In the genomic region with DNA sequence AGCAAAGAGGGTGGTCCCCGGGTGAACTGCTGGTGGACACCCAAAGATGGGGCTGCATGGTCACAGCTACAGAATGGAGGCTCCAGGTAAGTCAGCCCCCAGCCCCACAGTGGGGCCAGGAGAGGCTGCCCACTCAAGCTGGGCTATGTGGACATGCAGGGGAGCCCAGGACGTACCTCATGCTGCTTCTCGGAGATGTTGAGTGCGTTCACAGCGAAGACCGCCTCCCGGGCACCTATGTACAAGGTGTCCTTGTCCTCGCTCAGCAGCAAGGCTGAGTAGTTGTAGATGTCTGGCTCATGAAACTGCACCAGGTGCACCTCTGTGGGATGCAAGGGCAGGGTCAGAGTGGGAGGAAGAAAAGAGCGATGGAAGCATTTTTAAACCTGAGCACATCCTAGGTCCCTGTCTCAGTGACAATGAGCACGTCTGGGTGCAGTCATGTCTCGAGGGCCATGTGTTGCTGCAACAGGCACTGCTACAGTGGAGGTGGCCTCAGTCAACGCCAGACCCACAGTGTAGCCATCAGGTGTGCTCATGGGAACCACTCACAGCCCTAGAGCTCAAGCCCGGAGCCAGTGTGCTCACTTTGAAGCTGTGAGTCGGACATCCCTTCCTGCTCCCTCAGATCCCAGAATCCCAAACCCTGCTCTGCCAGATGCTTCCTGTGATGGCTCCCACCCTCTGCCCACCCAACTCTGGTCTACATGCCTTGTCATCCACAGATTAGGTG, we compare ENCODE assay signal across 28 cellular contexts.
A peak's percentile ranks its signal among the peaks of the same experiment; 100 is the strongest.
DNase-seq lines count a peak whose midpoint lies in the region; ATAC-seq and TF ChIP-seq lines count a peak whose summit lies in the region.
"Had no signal": no experiment of that assay in that cellular context is flagged by ENCODE, and none has a peak within 500 bp of the region (broad histone marks: within the 10 kb centered on the region; RNA-seq: fewer than 3 reads in every experiment).

No MANE protein-coding gene starts in this region.

- H3K9me3 ChIP-seq in BLaER1 = peaks cover 6% of the 10 kb centered on the region
- H3K9me3 ChIP-seq in CD8-positive, alpha-beta T cell (ENCODE audit: low read length) = no peaks in the 10 kb centered on the region
- H3K9me3 ChIP-seq in naive thymus-derived CD4-positive, alpha-beta T cell (ENCODE audit: control insufficient read depth in 2 of 3, low read length in 3 of 3) = no peaks in the 10 kb centered on the region
- H3K9me3 ChIP-seq: esophagus squamous epithelium, prostate gland, right lobe of liver had no signal

- no peak for ATAC-seq in CD8-positive, alpha-beta T cell
- no peak for ATAC-seq in naive thymus-derived CD4-positive, alpha-beta T cell
- ATAC-seq in HG03039 (IDR thresholded peaks at IDR 0.05; ENCODE audit: unreplicated experiment) = no peak
- ATAC-seq: foreskin keratinocyte, GM23338, right lobe of liver had no signal

- H3K9me3 Mint-ChIP-seq in CD8-positive, alpha-beta T cell = peaks cover 4% of the 10 kb centered on the region
- peaks cover 4% of the 10 kb centered on the region for H3K9me3 Mint-ChIP-seq in activated naive CD8-positive, alpha-beta T cell (ENCODE audit: low read depth)
- peaks cover 0 to 5% (median 0%) of the 10 kb centered on the region in 11 donors for H3K9me3 Mint-ChIP-seq in naive thymus-derived CD4-positive, alpha-beta T cell

- peaks cover 54% of the 10 kb centered on the region for H3K4me1 Mint-ChIP-seq in CD8-positive, alpha-beta T cell (ENCODE audit: low read depth)
- H3K4me1 Mint-ChIP-seq in activated naive CD8-positive, alpha-beta T cell (ENCODE audit: low read depth) = peaks cover 54% of the 10 kb centered on the region
- H3K4me1 Mint-ChIP-seq in naive thymus-derived CD4-positive, alpha-beta T cell = peaks cover 39 to 50% (median 43%) of the 10 kb centered on the region in 7 donors
- H3K4me1 Mint-ChIP-seq: GM23338 had no signal

- H3K27me3 Mint-ChIP-seq in CD8-positive, alpha-beta T cell (ENCODE audit: low read depth) = no peaks in the 10 kb centered on the region
- no peaks in the 10 kb centered on the region for H3K27me3 Mint-ChIP-seq in activated naive CD8-positive, alpha-beta T cell
- no peaks in the 10 kb centered on the region for H3K27me3 Mint-ChIP-seq in naive thymus-derived CD4-positive, alpha-beta T cell

- CTCF ChIA-PET in CD8-positive, alpha-beta T cell (lab: Charles Lee) = interaction anchor here (1.4 kb wide), 2 partner anchors 15 to 146 kb away, joined by 4 to 5 read pairs; no protein-coding TSS in a partner anchor
- CTCF ChIA-PET in naive thymus-derived CD4-positive, alpha-beta T cell (lab: Charles Lee) = interaction anchor here (1.0 to 1.6 kb wide), 2 partner anchors 55 to 146 kb away, joined by 3 to 6 read pairs; no protein-coding TSS in a partner anchor

- no peak overlapping the region for H3K4me3 ChIP-seq in BLaER1
- no peak overlapping the region for H3K4me3 ChIP-seq in CD8-positive, alpha-beta T cell (ENCODE audit: low read depth, low read length)
- H3K4me3 ChIP-seq in naive thymus-derived CD4-positive, alpha-beta T cell (ENCODE audit: low read length) = no peak overlapping the region
- H3K4me3 ChIP-seq: esophagus squamous epithelium, GM23338, left ventricle myocardium inferior, prostate gland, right lobe of liver had no signal

- peaks cover 53% of the 10 kb centered on the region for H4K20me1 ChIP-seq in BLaER1

- no peak overlapping the region for H3K9ac ChIP-seq in BLaER1

- peak overlapping the region; percentile 83 for H3K4me2 ChIP-seq in BLaER1
- H3K4me2 ChIP-seq: GM23338 had no signal

- H3K27ac ChIP-seq in BLaER1 = no peak overlapping the region
- no peak overlapping the region for H3K27ac ChIP-seq in CD8-positive, alpha-beta T cell (ENCODE audit: low read depth, low read length)
- H3K27ac ChIP-seq in naive thymus-derived CD4-positive, alpha-beta T cell (ENCODE audit: low read depth, low read length) = no peak overlapping the region
- H3K27ac ChIP-seq: C4-2B, esophagus squamous epithelium, foreskin keratinocyte, left ventricle myocardium inferior, prostate gland, right lobe of liver, WERI-Rb-1 had no signal

- POLR2A ChIA-PET in CD8-positive, alpha-beta T cell (lab: Charles Lee) = interaction anchor here (1.1 kb wide), 1 partner anchor 46 kb away, joined by 3 read pairs; no protein-coding TSS in a partner anchor
- POLR2A ChIA-PET in naive thymus-derived CD4-positive, alpha-beta T cell (lab: Charles Lee) = interaction anchor here (0.9 to 1.7 kb wide), 3 partner anchors 10 to 75 kb away, joined by 3 to 5 read pairs (median 3); no protein-coding TSS in a partner anchor

- H3K4me3 Mint-ChIP-seq in CD8-positive, alpha-beta T cell = no peak overlapping the region
- no peak overlapping the region for H3K4me3 Mint-ChIP-seq in activated naive CD8-positive, alpha-beta T cell
- peak overlapping the region in 1 of 10 donors; percentile 16 for H3K4me3 Mint-ChIP-seq in naive thymus-derived CD4-positive, alpha-beta T cell
- H3K4me3 Mint-ChIP-seq: GM23338, HFFc6 had no signal

- H3K36me3 ChIP-seq in BLaER1 = peaks cover 54% of the 10 kb centered on the region
- peaks cover 59% of the 10 kb centered on the region for H3K36me3 ChIP-seq in CD8-positive, alpha-beta T cell (ENCODE audit: insufficient read depth, low read length)
- peaks cover 35 to 89% (median 45%) of the 10 kb centered on the region in 3 experiments for H3K36me3 ChIP-seq in naive thymus-derived CD4-positive, alpha-beta T cell (ENCODE audit: control insufficient read depth in 2 of 3, insufficient read depth in 3 of 3, low read length in 3 of 3)
- H3K36me3 ChIP-seq: right lobe of liver had no signal

- peak overlapping the region; percentile 43 for H3K27ac Mint-ChIP-seq in CD8-positive, alpha-beta T cell
- H3K27ac Mint-ChIP-seq in activated naive CD8-positive, alpha-beta T cell = peak overlapping the region; percentile 90
- peak overlapping the region in 6 of 9 donors; percentile 21 to 72 (median 50) for H3K27ac Mint-ChIP-seq in naive thymus-derived CD4-positive, alpha-beta T cell
- H3K27ac Mint-ChIP-seq: GM23338, HFFc6 had no signal

- peaks cover 94% of the 10 kb centered on the region for H3K36me3 Mint-ChIP-seq in CD8-positive, alpha-beta T cell
- peaks cover 16% of the 10 kb centered on the region for H3K36me3 Mint-ChIP-seq in activated naive CD8-positive, alpha-beta T cell
- peaks cover 16 to 64% (median 42%) of the 10 kb centered on the region in 5 donors for H3K36me3 Mint-ChIP-seq in naive thymus-derived CD4-positive, alpha-beta T cell

- no peak for DNase-seq in CD8-positive, alpha-beta T cell
- no peak for DNase-seq in naive thymus-derived CD4-positive, alpha-beta T cell
- no peak for DNase-seq in NCI-H1105 treated with DMSO at 0.1 percent for 48 hours (lab: John Stamatoyannopoulos, UW)
- no peak for DNase-seq in DMS 273 treated with DMSO at 0.1 percent for 48 hours (lab: John Stamatoyannopoulos, UW)
- DNase-seq: activated CD4-positive, alpha-beta T cell treated with anti-CD3 and anti-CD28 coated beads for 48 hours; activated CD8-positive, alpha-beta memory T cell treated with anti-CD3 and anti-CD28 coated beads, Interleukin-2, amount 50 U/mL, for 4 hours; Calu3; dorsolateral prefrontal cortex; esophagus squamous epithelium; foreskin keratinocyte; HFFc6; IMR-90; left ventricle myocardium inferior; MV-4-11; NCI-H146; NCI-H82; occipital lobe; right lobe of liver; SHP77 treated with DMSO at 0.1 percent for 48 hours; T1000; trophoblast cell; WERI-Rb-1 had no signal

- intact Hi-C loops in CD8-positive, alpha-beta T cell (cut with DNase I, micrococcal nuclease) = no loop called here
- intact Hi-C loops in naive thymus-derived CD4-positive, alpha-beta T cell (cut with micrococcal nuclease) = no loop called here

- TF ChIP-seq CTCF in CD8-positive, alpha-beta T cell (IDR thresholded peaks at IDR 0.05) = no peak

- no peaks in the 10 kb centered on the region for H3K27me3 ChIP-seq in BLaER1
- no peaks in the 10 kb centered on the region for H3K27me3 ChIP-seq in CD8-positive, alpha-beta T cell (ENCODE audit: insufficient read depth, low read length)
- no peaks in the 10 kb centered on the region for H3K27me3 ChIP-seq in naive thymus-derived CD4-positive, alpha-beta T cell (ENCODE audit: control insufficient read depth in 2 of 2, insufficient read depth in 2 of 2, low read length in 2 of 2)
- H3K27me3 ChIP-seq: dorsolateral prefrontal cortex, esophagus squamous epithelium, foreskin keratinocyte, right lobe of liver had no signal

- H3K4me1 ChIP-seq in BLaER1 = peaks cover 91% of the 10 kb centered on the region
- peaks cover 38% of the 10 kb centered on the region for H3K4me1 ChIP-seq in CD8-positive, alpha-beta T cell (ENCODE audit: insufficient read depth, low read length)
- peaks cover 14 to 27% of the 10 kb centered on the region in 2 donors for H3K4me1 ChIP-seq in naive thymus-derived CD4-positive, alpha-beta T cell (ENCODE audit: control insufficient read depth in 2 of 2, insufficient read depth in 2 of 2, low read length in 2 of 2)
- H3K4me1 ChIP-seq: foreskin keratinocyte, left ventricle myocardium inferior, prostate gland, right lobe of liver had no signal
